Comparison of ENCODE assay signal across 19 cellular contexts in genomic region chr7:150943453-150943814, GRCh38. TPM values are rescaled to one million over a fixed set of nuclear protein-coding genes. Genes with fewer than 3 reads are reported as not detected.
DNase-seq lines count a peak whose midpoint lies in the region; ATAC-seq and TF ChIP-seq lines count a peak whose summit lies in the region.
"Had no signal": no experiment of that assay in that cellular context is flagged by ENCODE, and none has a peak within 500 bp of the region (broad histone marks: within the 10 kb centered on the region; RNA-seq: fewer than 3 reads in every experiment).

No MANE protein-coding gene starts in this region.

- H3K36me3 Mint-ChIP-seq in activated T-cell treated with anti-CD3 and anti-CD28 coated beads, Interleukin-2, amount 50 U/mL, for 24 hours (ENCODE audit: low read depth) = no peaks in the 10 kb centered on the region
- H3K36me3 Mint-ChIP-seq: CD8-positive, alpha-beta memory T cell had no signal

- H3K9me3 Mint-ChIP-seq in activated T-cell treated with anti-CD3 and anti-CD28 coated beads, Interleukin-2, amount 50 U/mL, for 24 hours = no peaks in the 10 kb centered on the region
- H3K9me3 Mint-ChIP-seq: CD8-positive, alpha-beta memory T cell had no signal

- H3K9ac ChIP-seq in muscle layer of colon (ENCODE audit: low read length) = no peak overlapping the region

- H3K36me3 ChIP-seq in cardiac muscle cell (no peaks in the 10 kb centered on the region), RWPE2 (ENCODE audit: low read depth) (no peaks in the 10 kb centered on the region), muscle layer of colon (ENCODE audit: insufficient read depth, low read length) (no peaks in the 10 kb centered on the region)
- H3K36me3 ChIP-seq: MG63 had no signal

- no peak overlapping the region for H3K4me3 Mint-ChIP-seq in activated T-cell treated with anti-CD3 and anti-CD28 coated beads, Interleukin-2, amount 50 U/mL, for 24 hours
- H3K4me3 Mint-ChIP-seq: CD8-positive, alpha-beta memory T cell had no signal

- H3K27ac Mint-ChIP-seq in activated T-cell treated with anti-CD3 and anti-CD28 coated beads, Interleukin-2, amount 50 U/mL, for 24 hours = no peak overlapping the region
- H3K27ac Mint-ChIP-seq: CD8-positive, alpha-beta memory T cell had no signal

- H3K4me3 ChIP-seq in cardiac muscle cell (no peak overlapping the region), RWPE2 (ENCODE audit: severe bottlenecking) (no peak overlapping the region), muscle layer of colon (ENCODE audit: low read depth in 1 of 2, low read length in 2 of 2) (no peak overlapping the region)
- H3K4me3 ChIP-seq: A549, MG63, PC-9 had no signal

- no peaks in the 10 kb centered on the region for H3K9me3 ChIP-seq in cardiac muscle cell (ENCODE audit: low read depth)
- H3K9me3 ChIP-seq in RWPE2 (ENCODE audit: severe bottlenecking) = no peaks in the 10 kb centered on the region
- H3K9me3 ChIP-seq in muscle layer of colon (ENCODE audit: low read length) = no peaks in the 10 kb centered on the region
- H3K9me3 ChIP-seq: A549, MG63 had no signal

- intact Hi-C loops in Right ventricle myocardium inferior (cut with DNase I) = loop anchor here (5.0 kb wide), 1 partner anchor 41 kb away; no protein-coding TSS in a partner anchor

- TF ChIP-seq CTCF in cardiac muscle cell (IDR thresholded peaks at IDR 0.05; ENCODE audit: low read depth, low read length) (no peak), RWPE2 (IDR thresholded peaks at IDR 0.05; ENCODE audit: poor library complexity, severe bottlenecking) (no peak)

- DNase-seq in cardiac muscle cell (ENCODE audit: low read depth in 1 of 2, low spot score in 1 of 2) (no peak), Right ventricle myocardium inferior (ENCODE audit: missing footprints) (no peak), RWPE2 (ENCODE audit: low spot score) (no peak), ureter (ENCODE audit: low spot score) (peak; percentile 34)
- DNase-seq in activated T-cell treated with anti-CD3 and anti-CD28 coated beads, Interleukin-2, amount 50 U/mL, for 24 hours = no peak
- DNase-seq: C1 segment of cervical spinal cord, DMS79, MG63, NCI-H1048, NCI-H1436, NCI-H1930, NCI-H226, NCI-H524, PC-9 had no signal

- peaks cover 8% of the 10 kb centered on the region for H3K27me3 Mint-ChIP-seq in activated T-cell treated with anti-CD3 and anti-CD28 coated beads, Interleukin-2, amount 50 U/mL, for 24 hours

- H3K27me3 ChIP-seq in cardiac muscle cell = no peaks in the 10 kb centered on the region
- no peaks in the 10 kb centered on the region for H3K27me3 ChIP-seq in RWPE2 (ENCODE audit: insufficient read depth, poor library complexity, severe bottlenecking)
- H3K27me3 ChIP-seq in muscle layer of colon (ENCODE audit: control insufficient read depth in 1 of 2, insufficient read depth in 2 of 2, low read length in 2 of 2) = no peaks in the 10 kb centered on the region
- H3K27me3 ChIP-seq: MG63 had no signal

- peaks cover 30% of the 10 kb centered on the region for H3K4me1 Mint-ChIP-seq in activated T-cell treated with anti-CD3 and anti-CD28 coated beads, Interleukin-2, amount 50 U/mL, for 24 hours (ENCODE audit: low read depth)

- H3K4me1 ChIP-seq in cardiac muscle cell (ENCODE audit: low read depth) (peaks cover 22% of the 10 kb centered on the region), RWPE2 (ENCODE audit: insufficient read depth, poor library complexity, severe bottlenecking) (peaks cover 44% of the 10 kb centered on the region), muscle layer of colon (ENCODE audit: insufficient read depth, low read length) (peaks cover 52% of the 10 kb centered on the region)
- H3K4me1 ChIP-seq: A549 had no signal

- H3K27ac ChIP-seq in cardiac muscle cell (peak overlapping the region; percentile 23), RWPE2 (ENCODE audit: poor library complexity, severe bottlenecking) (peak overlapping the region; percentile 54), muscle layer of colon (ENCODE audit: low read depth, low read length) (peak overlapping the region; percentile 66)
- H3K27ac ChIP-seq: A549, PC-9 had no signal

- ATAC-seq in Right ventricle myocardium inferior (no peak), RWPE2 (ENCODE audit: low read depth) (no peak), HG03469 (IDR thresholded peaks at IDR 0.05; ENCODE audit: unreplicated experiment) (no peak)
- ATAC-seq: A549 had no signal

RNA-seq across cellular contexts. Expression of gene KCNH2, which starts 34.7 kb away (rescaled TPM):
- 91.5 and 110 TPM in 2 replicates for total RNA-seq in cardiac muscle cell
- 48.0 and 64.2 TPM in 2 replicates for polyA plus RNA-seq in cardiac muscle cell
- 97.3 TPM for total RNA-seq in Right ventricle myocardium inferior
- total RNA-seq in ureter = 17.7 TPM

RNA-seq across cellular contexts. Expression of gene NOS3, which starts 47.4 kb away (rescaled TPM):
- total RNA-seq in cardiac muscle cell (19.7 and 20.3 TPM in 2 replicates), Right ventricle myocardium inferior (19.4 TPM), ureter (50.7 TPM)
- polyA plus RNA-seq in cardiac muscle cell = 13.1 and 16.3 TPM in 2 replicates
- total RNA-seq: SK-MEL-5 had no signal
